ENCODE assay signal across 1 cellular context in the genomic region with DNA sequence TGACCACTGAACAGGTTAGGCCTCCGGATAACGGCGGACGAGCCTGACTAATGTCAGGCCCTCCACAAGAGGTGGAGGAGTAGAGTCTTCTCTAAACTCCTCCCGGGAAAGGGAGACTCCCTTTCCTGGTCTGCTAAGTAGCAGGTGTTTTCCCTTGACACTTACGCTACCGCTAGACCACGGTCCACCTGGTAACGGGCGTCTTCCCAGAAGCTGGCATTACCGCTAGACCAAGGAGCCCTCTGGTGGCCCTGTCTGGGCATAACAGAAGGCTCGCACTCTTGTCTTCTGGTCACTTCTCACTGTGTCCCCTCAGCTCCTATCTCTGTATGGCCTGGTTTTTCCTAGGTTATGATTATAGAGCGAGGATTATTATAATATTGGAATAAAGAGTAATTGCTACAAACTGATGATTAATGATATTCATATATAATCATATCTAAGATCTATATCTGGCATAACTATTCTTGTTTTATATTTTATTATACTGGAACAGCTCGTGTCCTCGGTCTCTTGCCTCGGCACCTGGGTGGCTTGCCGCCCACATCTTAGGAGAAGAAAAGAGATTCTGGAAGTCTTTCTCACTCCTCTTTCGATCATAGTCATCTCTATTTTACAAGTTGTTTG.
A peak's percentile ranks its signal among the peaks of the same experiment; 100 is the strongest.
TF ChIP-seq lines count a peak whose summit lies in the region.

No MANE protein-coding gene starts in this region.

TF ChIP-seq in GM23338, 12 proteins besides CTCF, POLR2A, EP300 and RAD21:
- TF ChIP-seq, protein P1, sequence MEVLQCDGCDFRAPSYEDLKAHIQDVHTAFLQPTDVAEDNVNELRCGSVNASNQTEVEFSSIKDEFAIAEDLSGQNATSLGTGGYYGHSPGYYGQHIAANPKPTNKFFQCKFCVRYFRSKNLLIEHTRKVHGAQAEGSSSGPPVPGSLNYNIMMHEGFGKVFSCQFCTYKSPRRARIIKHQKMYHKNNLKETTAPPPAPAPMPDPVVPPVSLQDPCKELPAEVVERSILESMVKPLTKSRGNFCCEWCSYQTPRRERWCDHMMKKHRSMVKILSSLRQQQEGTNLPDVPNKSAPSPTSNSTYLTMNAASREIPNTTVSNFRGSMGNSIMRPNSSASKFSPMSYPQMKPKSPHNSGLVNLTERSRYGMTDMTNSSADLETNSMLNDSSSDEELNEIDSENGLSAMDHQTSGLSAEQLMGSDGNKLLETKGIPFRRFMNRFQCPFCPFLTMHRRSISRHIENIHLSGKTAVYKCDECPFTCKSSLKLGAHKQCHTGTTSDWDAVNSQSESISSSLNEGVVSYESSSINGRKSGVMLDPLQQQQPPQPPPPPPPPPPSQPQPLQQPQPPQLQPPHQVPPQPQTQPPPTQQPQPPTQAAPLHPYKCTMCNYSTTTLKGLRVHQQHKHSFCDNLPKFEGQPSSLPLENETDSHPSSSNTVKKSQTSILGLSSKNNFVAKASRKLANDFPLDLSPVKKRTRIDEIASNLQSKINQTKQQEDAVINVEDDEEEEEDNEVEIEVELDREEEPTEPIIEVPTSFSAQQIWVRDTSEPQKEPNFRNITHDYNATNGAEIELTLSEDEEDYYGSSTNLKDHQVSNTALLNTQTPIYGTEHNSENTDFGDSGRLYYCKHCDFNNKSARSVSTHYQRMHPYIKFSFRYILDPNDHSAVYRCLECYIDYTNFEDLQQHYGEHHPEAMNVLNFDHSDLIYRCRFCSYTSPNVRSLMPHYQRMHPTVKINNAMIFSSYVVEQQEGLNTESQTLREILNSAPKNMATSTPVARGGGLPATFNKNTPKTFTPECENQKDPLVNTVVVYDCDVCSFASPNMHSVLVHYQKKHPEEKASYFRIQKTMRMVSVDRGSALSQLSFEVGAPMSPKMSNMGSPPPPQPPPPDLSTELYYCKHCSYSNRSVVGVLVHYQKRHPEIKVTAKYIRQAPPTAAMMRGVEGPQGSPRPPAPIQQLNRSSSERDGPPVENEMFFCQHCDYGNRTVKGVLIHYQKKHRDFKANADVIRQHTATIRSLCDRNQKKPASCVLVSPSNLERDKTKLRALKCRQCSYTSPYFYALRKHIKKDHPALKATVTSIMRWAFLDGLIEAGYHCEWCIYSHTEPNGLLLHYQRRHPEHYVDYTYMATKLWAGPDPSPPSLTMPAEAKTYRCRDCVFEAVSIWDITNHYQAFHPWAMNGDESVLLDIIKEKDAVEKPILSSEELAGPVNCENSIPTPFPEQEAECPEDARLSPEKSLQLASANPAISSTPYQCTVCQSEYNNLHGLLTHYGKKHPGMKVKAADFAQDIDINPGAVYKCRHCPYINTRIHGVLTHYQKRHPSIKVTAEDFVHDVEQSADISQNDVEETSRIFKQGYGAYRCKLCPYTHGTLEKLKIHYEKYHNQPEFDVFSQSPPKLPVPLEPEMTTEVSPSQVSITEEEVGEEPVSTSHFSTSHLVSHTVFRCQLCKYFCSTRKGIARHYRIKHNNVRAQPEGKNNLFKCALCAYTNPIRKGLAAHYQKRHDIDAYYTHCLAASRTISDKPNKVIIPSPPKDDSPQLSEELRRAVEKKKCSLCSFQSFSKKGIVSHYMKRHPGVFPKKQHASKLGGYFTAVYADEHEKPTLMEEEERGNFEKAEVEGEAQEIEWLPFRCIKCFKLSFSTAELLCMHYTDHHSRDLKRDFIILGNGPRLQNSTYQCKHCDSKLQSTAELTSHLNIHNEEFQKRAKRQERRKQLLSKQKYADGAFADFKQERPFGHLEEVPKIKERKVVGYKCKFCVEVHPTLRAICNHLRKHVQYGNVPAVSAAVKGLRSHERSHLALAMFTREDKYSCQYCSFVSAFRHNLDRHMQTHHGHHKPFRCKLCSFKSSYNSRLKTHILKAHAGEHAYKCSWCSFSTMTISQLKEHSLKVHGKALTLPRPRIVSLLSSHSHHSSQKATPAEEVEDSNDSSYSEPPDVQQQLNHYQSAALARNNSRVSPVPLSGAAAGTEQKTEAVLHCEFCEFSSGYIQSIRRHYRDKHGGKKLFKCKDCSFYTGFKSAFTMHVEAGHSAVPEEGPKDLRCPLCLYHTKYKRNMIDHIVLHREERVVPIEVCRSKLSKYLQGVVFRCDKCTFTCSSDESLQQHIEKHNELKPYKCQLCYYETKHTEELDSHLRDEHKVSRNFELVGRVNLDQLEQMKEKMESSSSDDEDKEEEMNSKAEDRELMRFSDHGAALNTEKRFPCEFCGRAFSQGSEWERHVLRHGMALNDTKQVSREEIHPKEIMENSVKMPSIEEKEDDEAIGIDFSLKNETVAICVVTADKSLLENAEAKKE (CRISPR knock-in tag; IDR thresholded peaks at IDR 0.05), result peak; percentile 4; the same call in 1 of the 2 replicates
